In genomic region chr9:132243156-132244074, GRCh38 we compare ENCODE assay signal across 12 cellular contexts.
DNase-seq lines count a peak whose midpoint lies in the region; ATAC-seq and TF ChIP-seq lines count a peak whose summit lies in the region.
"Had no signal": no experiment of that assay in that cellular context is flagged by ENCODE, and none has a peak within 500 bp of the region (broad histone marks: within the 10 kb centered on the region; RNA-seq: fewer than 3 reads in every experiment).

No MANE protein-coding gene starts in this region.

- BruUV-seq in Caco-2 (replicated peaks; lab: Mats Ljungman, UMichigan) (no TSS peak), PC-3 (replicated peaks; lab: Mats Ljungman, UMichigan) (no TSS peak), PC-9 (replicated peaks; lab: Mats Ljungman, UMichigan) (no TSS peak)

- POLR2A ChIA-PET in Caco-2 (lab: Charles Lee) = no interaction called here
- POLR2A ChIA-PET in PC-3 (lab: Charles Lee; ENCODE audit: unreplicated experiment) = no interaction called here
- POLR2A ChIA-PET in PC-9 (lab: Charles Lee; ENCODE audit: unreplicated experiment) = no interaction called here

- CTCF ChIA-PET in Caco-2 (lab: Charles Lee) (interaction anchor here (0.9 kb wide), 1 partner anchor 9 kb away, joined by 4 read pairs; no protein-coding TSS in a partner anchor), PC-3 (lab: Charles Lee) (no interaction called here), PC-9 (lab: Charles Lee) (no interaction called here)

- no peaks in the 10 kb centered on the region for H3K9me2 ChIP-seq in PC-3 (replicated peaks; ENCODE audit: low read length)
- no peaks in the 10 kb centered on the region for H3K9me2 ChIP-seq in PC-9 (ENCODE audit: insufficient read depth)

- no peaks in the 10 kb centered on the region for H3K36me3 Mint-ChIP-seq in Caco-2 (ENCODE audit: insufficient read depth, unreplicated experiment)

- H3K9me3 ChIP-seq in Caco-2 (no peaks in the 10 kb centered on the region), PC-3 (ENCODE audit: low read length) (no peaks in the 10 kb centered on the region), iPS-15b (ENCODE audit: control insufficient read depth, insufficient read depth, low read length) (no peaks in the 10 kb centered on the region), PC-9 (ENCODE audit: insufficient read depth, low read depth) (no peaks in the 10 kb centered on the region)
- H3K9me3 ChIP-seq: left lung, thoracic aorta had no signal

- no peaks in the 10 kb centered on the region for H3K27me3 ChIP-seq in Caco-2 (replicated peaks; ENCODE audit: control insufficient read depth, insufficient read depth, low read length)
- H3K27me3 ChIP-seq in PC-3 (ENCODE audit: low read length) = no peaks in the 10 kb centered on the region
- peaks cover 22% of the 10 kb centered on the region for H3K27me3 ChIP-seq in iPS-15b (ENCODE audit: control insufficient read depth, insufficient read depth, low read length)
- peaks cover 26% of the 10 kb centered on the region for H3K27me3 ChIP-seq in PC-9 (ENCODE audit: insufficient read depth, low read depth)

- peak; percentile 59 for DNase-seq in A172 (ENCODE audit: low spot score)
- DNase-seq in Caco-2 = no peak
- peak; percentile 37 for DNase-seq in PC-3
- no peak for DNase-seq in PC-9
- DNase-seq in left cardiac atrium = no peak
- DNase-seq in activated CD8-positive, alpha-beta memory T cell treated with anti-CD3 and anti-CD28 coated beads, Interleukin-2, amount 50 U/mL, for 4 hours = no peak
- DNase-seq: NCI-H1105 treated with DMSO at 0.1 percent for 48 hours; NK-92 treated with Interleukin-12 subunit alpha and Interleukin-12 subunit beta, amount 100 ng/mL, for 24 hours had no signal

- H3F3A ChIP-seq in PC-3 (ENCODE audit: low read length, unreplicated experiment) (no peaks in the 10 kb centered on the region), PC-9 (ENCODE audit: insufficient read depth, low read depth) (no peaks in the 10 kb centered on the region)

- no peak for ATAC-seq in PC-3
- ATAC-seq in left cardiac atrium = no peak
- ATAC-seq in GM19455 (IDR thresholded peaks at IDR 0.05; ENCODE audit: unreplicated experiment) = no peak
- ATAC-seq: left lung had no signal

- no peaks in the 10 kb centered on the region for H3K9me3 Mint-ChIP-seq in Caco-2 (ENCODE audit: unreplicated experiment)

- peaks cover 5% of the 10 kb centered on the region; the same call in 1 of the 2 replicates for H3K4me1 ChIP-seq in Caco-2
- no peaks in the 10 kb centered on the region; the same call in 1 of the 2 replicates for H3K4me1 ChIP-seq in PC-3 (ENCODE audit: insufficient read depth, low read length)
- no peaks in the 10 kb centered on the region for H3K4me1 ChIP-seq in iPS-15b (ENCODE audit: control insufficient read depth, insufficient read depth, low read length)
- no peaks in the 10 kb centered on the region for H3K4me1 ChIP-seq in PC-9 (replicated peaks; ENCODE audit: insufficient read depth)

- H3K9ac ChIP-seq in PC-3 (ENCODE audit: low read length) = no peak overlapping the region
- no peak overlapping the region for H3K9ac ChIP-seq in iPS-15b (ENCODE audit: low read depth, low read length)

- H4K20me1 ChIP-seq in PC-3 (ENCODE audit: low read length) (no peaks in the 10 kb centered on the region), PC-9 (ENCODE audit: insufficient read depth) (no peaks in the 10 kb centered on the region)

- no peak overlapping the region for H3K4me2 ChIP-seq in PC-3 (ENCODE audit: low read length)
- no peak overlapping the region for H3K4me2 ChIP-seq in PC-9

- H3K36me3 ChIP-seq in Caco-2 (ENCODE audit: control insufficient read depth, insufficient read depth, low read length) (no peaks in the 10 kb centered on the region), PC-3 (ENCODE audit: low read depth, low read length) (no peaks in the 10 kb centered on the region), iPS-15b (ENCODE audit: control insufficient read depth, insufficient read depth, low read length) (no peaks in the 10 kb centered on the region), PC-9 (ENCODE audit: low read depth) (no peaks in the 10 kb centered on the region)
- H3K36me3 ChIP-seq: left lung, thoracic aorta had no signal

- peaks cover 6% of the 10 kb centered on the region for H3K4me1 Mint-ChIP-seq in Caco-2 (ENCODE audit: low read depth, unreplicated experiment)

- intact Hi-C loops in Caco-2 (cut with micrococcal nuclease; ENCODE audit: unreplicated experiment) (no loop called here), PC-3 (cut with micrococcal nuclease) (loop anchor here (5.0 kb wide), 1 partner anchor 261 kb away; no protein-coding TSS in a partner anchor), PC-9 (cut with micrococcal nuclease; ENCODE audit: unreplicated experiment) (no loop called here), left cardiac atrium (cut with DNase I) (no loop called here)

- peak overlapping the region; percentile 82 for H3K4me3 Mint-ChIP-seq in Caco-2 (ENCODE audit: unreplicated experiment)

- H2AFZ ChIP-seq in PC-3 (ENCODE audit: low read length) (no peak overlapping the region), PC-9 (no peak overlapping the region)

- H3K27me3 Mint-ChIP-seq in Caco-2 (ENCODE audit: insufficient read depth, unreplicated experiment) = peaks cover 14% of the 10 kb centered on the region

- no peak overlapping the region for H3K4me3 ChIP-seq in Caco-2 (ENCODE audit: low read depth, low read length)
- no peak overlapping the region for H3K4me3 ChIP-seq in PC-3 (ENCODE audit: low read length)
- peak overlapping the region; percentile 61 for H3K4me3 ChIP-seq in iPS-15b (ENCODE audit: low read depth, low read length)
- H3K4me3 ChIP-seq in PC-9 = no peak overlapping the region

- H3K27ac ChIP-seq in PC-3 (ENCODE audit: low read length) = no peak overlapping the region
- H3K27ac ChIP-seq in PC-9 = no peak overlapping the region
- H3K27ac ChIP-seq: thoracic aorta had no signal

- H3K79me2 ChIP-seq in PC-3 (ENCODE audit: low read length) (no peaks in the 10 kb centered on the region), PC-9 (ENCODE audit: low read depth) (no peaks in the 10 kb centered on the region)

- no peak overlapping the region for H3K27ac Mint-ChIP-seq in Caco-2 (ENCODE audit: unreplicated experiment)

- no peak for TF ChIP-seq CTCF in Caco-2 (IDR thresholded peaks at IDR 0.05; ENCODE audit: insufficient read depth in 1 of 2, low read depth in 1 of 2, low read length in 1 of 2, severe bottlenecking in 1 of 2, unreplicated experiment in 1 of 2)
- no peak for TF ChIP-seq CTCF in PC-3 (conservative IDR thresholded peaks at IDR 0.05; ENCODE audit: low read depth, low read length)
- no peak for TF ChIP-seq CTCF in PC-9 (conservative IDR thresholded peaks at IDR 0.05)

Comparison
In these comparisons a context has a peak if more than half of its experiments do, and no peak if none do; other contexts are left out.
1. DNase-seq: peak in A172 (single experiment) and PC-3 (single experiment); none in Caco-2 (0 of 2), PC-9 (0 of 2), left cardiac atrium (single experiment) and activated CD8-positive, alpha-beta memory T cell treated with anti-CD3 and anti-CD28 coated beads, Interleukin-2, amount 50 U/mL, for 4 hours (single experiment).